In the genomic region with DNA sequence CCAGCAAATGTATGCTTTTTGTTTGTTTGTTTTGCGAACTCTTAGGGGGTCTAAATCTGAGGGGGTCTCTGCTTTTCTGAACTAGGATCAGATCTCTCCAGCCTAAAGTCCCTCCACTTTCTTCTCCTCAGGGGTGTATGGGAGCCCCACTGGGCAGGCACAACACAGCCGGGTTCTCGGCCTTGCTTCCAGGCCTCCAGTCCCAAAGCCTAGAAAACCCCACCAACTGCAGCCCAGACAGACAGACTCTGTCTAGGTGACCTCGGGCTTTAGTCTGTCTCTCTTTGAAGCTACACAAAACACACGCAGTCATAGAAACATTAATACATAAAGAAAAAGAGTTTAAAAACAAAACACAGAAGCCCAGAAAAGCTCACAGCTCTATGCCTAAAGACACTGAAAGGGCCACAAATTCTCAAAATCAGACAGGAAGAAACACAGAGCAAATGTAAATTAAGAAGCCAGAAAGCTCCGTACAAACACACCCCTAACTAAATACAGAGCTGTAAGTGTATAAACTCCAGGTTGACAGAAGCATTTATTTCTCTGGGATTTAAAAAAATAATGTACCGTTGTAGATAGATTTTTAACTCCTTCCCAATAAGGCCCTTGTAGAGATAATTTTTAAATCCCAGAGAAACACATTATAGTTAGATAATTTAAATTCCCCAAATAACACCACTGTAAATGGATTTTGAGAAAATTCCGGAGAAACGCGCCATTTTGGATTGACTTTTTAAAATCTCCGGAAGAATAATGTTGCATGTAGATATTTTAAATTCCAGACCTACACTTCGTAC, we compare ENCODE assay signal across 9 cellular contexts. TPM values are rescaled to one million over a fixed set of nuclear protein-coding genes. Genes with fewer than 3 reads are reported as not detected.
DNase-seq lines count a peak whose midpoint lies in the region; ATAC-seq and TF ChIP-seq lines count a peak whose summit lies in the region.
"Had no signal": no experiment of that assay in that cellular context is flagged by ENCODE, and none has a peak within 500 bp of the region (broad histone marks: within the 10 kb centered on the region; RNA-seq: fewer than 3 reads in every experiment).

No MANE protein-coding gene starts in this region.

- H3K4me3 ChIP-seq in PC-3 (ENCODE audit: low read length), result peak overlapping the region; percentile 99
- peak overlapping the region; percentile 59 to 71 (median 62) for H3K4me3 ChIP-seq in esophagus muscularis mucosa
- peak overlapping the region; percentile 52 to 79 (median 58) for H3K4me3 ChIP-seq in gastrocnemius medialis
- H3K4me3 ChIP-seq in brain microvascular endothelial cell (ENCODE audit: low read depth, low read length), result no peak overlapping the region

- H3K27ac ChIP-seq in PC-3 (ENCODE audit: low read length) (no peak overlapping the region), esophagus muscularis mucosa (replicated peaks in 1 of 4) (peak overlapping the region in 3 of 4 donors; percentile 26 to 60 (median 37)), gastrocnemius medialis (no peak overlapping the region), brain microvascular endothelial cell (no peak overlapping the region)

- WGBS in esophagus muscularis mucosa, result 41% methylated on average over 12 of the region's 12 CpGs

- peak overlapping the region; percentile 83 for H3K9ac ChIP-seq in PC-3 (ENCODE audit: low read length)

- peak; percentile 58 for DNase-seq in DMS53 (lab: John Stamatoyannopoulos, UW)
- no peak for DNase-seq in DMS53 treated with DMSO at 0.1 percent for 48 hours (lab: John Stamatoyannopoulos, UW; ENCODE audit: unreplicated experiment)
- DNase-seq in PC-3, result peak; percentile 2
- no peak for DNase-seq in esophagus muscularis mucosa (ENCODE audit: extremely low spot score)
- no peak for DNase-seq in gastrocnemius medialis
- DNase-seq in NCI-H748 treated with DMSO at 0.1 percent for 48 hours (lab: John Stamatoyannopoulos, UW), result no peak
- no peak for DNase-seq in brain microvascular endothelial cell
- DNase-seq: activated gamma-delta T cell had no signal

- intact Hi-C loops in PC-3 (cut with micrococcal nuclease), result loop anchor here (5.0 kb wide), 3 partner anchors 50 to 300 kb away; no protein-coding TSS in a partner anchor
- intact Hi-C loops in esophagus muscularis mucosa (cut with DNase I), result no loop called here
- intact Hi-C loops in gastrocnemius medialis (cut with DNase I; ENCODE audit: low total_unique reads), result loop anchor here (5.0 to 10.0 kb wide), 2 partner anchors 160 to 303 kb away; no protein-coding TSS in a partner anchor

- H3K9me3 ChIP-seq in PC-3 (ENCODE audit: low read length) (no peaks in the 10 kb centered on the region), esophagus muscularis mucosa (no peaks in the 10 kb centered on the region), gastrocnemius medialis (no peaks in the 10 kb centered on the region)

- POLR2A ChIA-PET in PC-3 (lab: Charles Lee; ENCODE audit: unreplicated experiment), result no interaction called here

- no peaks in the 10 kb centered on the region for H3K27me3 ChIP-seq in PC-3 (ENCODE audit: low read length)
- H3K27me3 ChIP-seq in esophagus muscularis mucosa, result peaks cover 33 to 100% (median 73%) of the 10 kb centered on the region in 4 donors
- H3K27me3 ChIP-seq in gastrocnemius medialis, result peaks cover 71 to 83% (median 80%) of the 10 kb centered on the region in 3 donors
- peaks cover 90% of the 10 kb centered on the region for H3K27me3 ChIP-seq in brain microvascular endothelial cell (replicated peaks)

- CTCF ChIA-PET in PC-3 (lab: Charles Lee), result no interaction called here

- H3K4me1 ChIP-seq in PC-3 (ENCODE audit: insufficient read depth, low read length) (peaks cover 13% of the 10 kb centered on the region), esophagus muscularis mucosa (peaks cover 36 to 73% (median 67%) of the 10 kb centered on the region in 4 donors), gastrocnemius medialis (peaks cover 21 to 25% of the 10 kb centered on the region in 2 donors)

- H3F3A ChIP-seq in PC-3 (ENCODE audit: low read length, unreplicated experiment), result no peaks in the 10 kb centered on the region

- H2AFZ ChIP-seq in PC-3 (ENCODE audit: low read length), result peak overlapping the region; percentile 58; the same call in 1 of the 2 replicates

- BruUV-seq in PC-3 (replicated peaks; lab: Mats Ljungman, UMichigan), result TSS peak; percentile 30

- H3K9me2 ChIP-seq in PC-3 (replicated peaks; ENCODE audit: low read length), result no peaks in the 10 kb centered on the region

- TF ChIP-seq POLR2A in esophagus muscularis mucosa (IDR thresholded peaks at IDR 0.05; ENCODE audit: low read depth), result no peak
- TF ChIP-seq POLR2A in gastrocnemius medialis (IDR thresholded peaks at IDR 0.05), result no peak

- no peak for ATAC-seq in PC-3
- no peak for ATAC-seq in gastrocnemius medialis
- ATAC-seq in GM19023 (IDR thresholded peaks at IDR 0.05; ENCODE audit: unreplicated experiment), result no peak

- H3K4me2 ChIP-seq in PC-3 (ENCODE audit: low read length), result peak overlapping the region; percentile 87

- in situ Hi-C loops in gastrocnemius medialis (cut with MboI; ENCODE audit: low sequenced_read_pairs in 4 of 4) (no loop called here), brain microvascular endothelial cell (cut with HindIII; ENCODE audit: low pct_ligation_motif_present, low sequenced_read_pairs) (no loop called here)

- no peaks in the 10 kb centered on the region for H4K20me1 ChIP-seq in PC-3 (ENCODE audit: low read length)

- H3K36me3 ChIP-seq in PC-3 (ENCODE audit: low read depth, low read length) (no peaks in the 10 kb centered on the region), esophagus muscularis mucosa (no peaks in the 10 kb centered on the region), gastrocnemius medialis (no peaks in the 10 kb centered on the region), brain microvascular endothelial cell (replicated peaks) (no peaks in the 10 kb centered on the region)

- no peak for TF ChIP-seq EP300 in esophagus muscularis mucosa (IDR thresholded peaks at IDR 0.05)

- H3K79me2 ChIP-seq in PC-3 (ENCODE audit: low read length), result peaks cover 57% of the 10 kb centered on the region

- no peak for TF ChIP-seq CTCF in PC-3 (conservative IDR thresholded peaks at IDR 0.05; ENCODE audit: low read depth, low read length)
- TF ChIP-seq CTCF in esophagus muscularis mucosa (IDR thresholded peaks at IDR 0.05), result no peak
- no peak for TF ChIP-seq CTCF in gastrocnemius medialis (IDR thresholded peaks at IDR 0.05 in 4 of 5, conservative IDR thresholded peaks at IDR 0.05 in 1 of 5)
- TF ChIP-seq CTCF in brain microvascular endothelial cell (IDR thresholded peaks at IDR 0.05; ENCODE audit: low read depth, low read length, missing control alignments), result no peak

RNA-seq across cellular contexts. Expression of a gene that starts 2.0 kb away (rescaled TPM):
- total RNA-seq in PC-3 (2014; rRNA removed), result 40.8 and 69.0 TPM in 2 replicates
- total RNA-seq in esophagus muscularis mucosa, result 1 to 10 TPM; 3.7 to 8.7 (median 6.2) TPM
- total RNA-seq in gastrocnemius medialis, result 10 to 100 TPM in 1 of 4 donors, 1 to 10 TPM in 3; 5.3 to 21.2 (median 9.3) TPM

Comparison
In these comparisons a context has a peak if more than half of its experiments do, and no peak if none do; other contexts are left out.
1. DNase-seq: peak in DMS53 (single experiment) and PC-3 (single experiment); none in DMS53 treated with DMSO at 0.1 percent for 48 hours (single experiment), esophagus muscularis mucosa (single experiment), gastrocnemius medialis (0 of 2), NCI-H748 treated with DMSO at 0.1 percent for 48 hours (single experiment) and brain microvascular endothelial cell (single experiment).
2. H3K27ac ChIP-seq: peak in esophagus muscularis mucosa (3 of 4); none in PC-3 (single experiment), gastrocnemius medialis (0 of 4) and brain microvascular endothelial cell (single experiment).